ENCODE assay signal across 1 cellular context in the genomic region with DNA sequence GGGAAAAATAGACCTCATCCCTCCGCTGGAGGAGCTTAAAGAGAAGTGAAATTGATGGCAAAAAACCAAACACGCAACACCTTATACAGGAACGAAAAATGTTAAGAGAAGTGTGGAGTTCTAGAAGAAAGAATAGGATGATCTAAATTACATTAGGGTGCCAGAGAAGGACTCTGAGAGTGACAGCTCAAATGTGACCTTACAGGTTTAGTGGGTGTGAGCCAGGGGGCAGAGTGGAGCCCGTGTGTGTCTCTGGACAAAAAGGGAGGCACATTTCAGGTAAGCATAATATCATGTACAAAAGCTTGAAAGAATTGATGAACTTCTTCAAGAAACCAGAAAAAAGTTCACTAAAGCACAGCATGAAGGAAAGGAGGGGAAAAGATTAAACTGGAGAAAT.
TF ChIP-seq lines count a peak whose summit lies in the region.

No MANE protein-coding gene starts in this region.

TF ChIP-seq in H1, 55 proteins besides CTCF, POLR2A, EP300 and RAD21:
- TF ChIP-seq ASH2L (IDR thresholded peaks at IDR 0.05; ENCODE audit: low read length): no peak
- no peak for TF ChIP-seq RBBP5 (IDR thresholded peaks at IDR 0.05; ENCODE audit: borderline replicate concordance, low read depth, low read length)
- TF ChIP-seq CHD2 (IDR thresholded peaks at IDR 0.05; ENCODE audit: low read length): no peak
- no peak for TF ChIP-seq HDAC6 (IDR thresholded peaks at IDR 0.05; ENCODE audit: low read depth, low read length)
- no peak for TF ChIP-seq CBX5 (IDR thresholded peaks at IDR 0.05; ENCODE audit: low read depth, low read length)
- no peak for TF ChIP-seq SP1 (IDR thresholded peaks at IDR 0.05; ENCODE audit: low read depth, low read length)
- no peak for TF ChIP-seq BACH1 (IDR thresholded peaks at IDR 0.05; ENCODE audit: low read length)
- TF ChIP-seq TEAD4 (IDR thresholded peaks at IDR 0.05; ENCODE audit: low read depth, low read length): no peak
- TF ChIP-seq POU5F1 (IDR thresholded peaks at IDR 0.05; ENCODE audit: low read depth, low read length): no peak
- no peak for TF ChIP-seq TAF1 (IDR thresholded peaks at IDR 0.05; ENCODE audit: low read depth, low read length)
- TF ChIP-seq GTF2F1 (IDR thresholded peaks at IDR 0.05; ENCODE audit: borderline replicate concordance, low read depth, low read length): no peak
